23 cellular contexts compared by ENCODE assay signal in the genomic region with DNA sequence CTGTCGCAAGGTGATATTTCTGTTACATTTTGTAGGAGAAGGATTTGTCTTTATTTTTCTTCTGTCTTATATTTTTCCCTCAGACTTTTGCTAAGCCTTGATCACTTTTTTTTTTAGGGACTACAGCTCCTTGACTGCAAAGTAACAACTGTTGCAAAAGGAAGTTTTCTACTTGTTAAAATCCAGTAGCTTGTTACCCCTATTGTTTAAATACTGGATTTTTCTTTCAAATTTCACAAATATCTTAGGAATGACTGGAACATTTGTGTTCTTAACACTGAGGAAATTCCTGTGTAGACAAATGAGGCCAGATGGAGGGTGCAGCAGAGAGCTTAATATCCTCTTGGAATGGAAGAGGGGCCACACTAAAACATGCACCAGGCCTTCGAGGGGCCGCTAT. TPM values are rescaled to one million over a fixed set of nuclear protein-coding genes. Genes with fewer than 3 reads are reported as not detected.
"Had no signal": no experiment of that assay in that cellular context is flagged by ENCODE, and none has a peak within 500 bp of the region (broad histone marks: within the 10 kb centered on the region; RNA-seq: fewer than 3 reads in every experiment).

No MANE protein-coding gene starts in this region.

- H3K36me3 Mint-ChIP-seq: activated naive CD8-positive, alpha-beta T cell; naive thymus-derived CD4-positive, alpha-beta T cell; type B pancreatic cell had no signal

- H3K9me3 ChIP-seq: esophagus squamous epithelium, ovary, prostate gland, thoracic aorta, vagina had no signal

- ATAC-seq: left cardiac atrium; naive thymus-derived CD4-positive, alpha-beta T cell had no signal

- H3K36me3 ChIP-seq: esophagus squamous epithelium, ovary, prostate gland, thoracic aorta, vagina had no signal

- H3K79me2 ChIP-seq: hepatocyte had no signal

- H3K27ac ChIP-seq: coronary artery, esophagus squamous epithelium, hepatocyte, ovary, prostate gland, thoracic aorta, vagina had no signal

- H3K27me3 ChIP-seq: ovary, vagina had no signal

- H3K27ac Mint-ChIP-seq: activated CD4-positive, alpha-beta memory T cell treated with anti-CD3 and anti-CD28 coated beads, Interleukin-2, amount 10 ng/mL, durations not matched to agents 7 days and 5 days; activated CD4-positive, alpha-beta T cell treated with anti-CD3 and anti-CD28 coated beads, Interleukin-2, amount 10 ng/mL, durations not matched to agents 24 days and 14 days; activated naive CD8-positive, alpha-beta T cell; naive thymus-derived CD4-positive, alpha-beta T cell; type B pancreatic cell had no signal

- FAIRE-seq: bronchial epithelial cell, islet of Langerhans had no signal

- H3K4me1 ChIP-seq: prostate gland had no signal

- H3K4me3 Mint-ChIP-seq: activated CD4-positive, alpha-beta memory T cell treated with anti-CD3 and anti-CD28 coated beads, Interleukin-2, amount 10 ng/mL, durations not matched to agents 7 days and 5 days; activated CD4-positive, alpha-beta T cell treated with anti-CD3 and anti-CD28 coated beads, Interleukin-2, amount 10 ng/mL, durations not matched to agents 24 days and 14 days; activated naive CD8-positive, alpha-beta T cell; naive thymus-derived CD4-positive, alpha-beta T cell had no signal

- H3K9me3 Mint-ChIP-seq: activated CD4-positive, alpha-beta memory T cell treated with anti-CD3 and anti-CD28 coated beads, Interleukin-2, amount 10 ng/mL, durations not matched to agents 7 days and 5 days; activated CD4-positive, alpha-beta T cell treated with anti-CD3 and anti-CD28 coated beads, Interleukin-2, amount 10 ng/mL, durations not matched to agents 24 days and 14 days; type B pancreatic cell had no signal

- DNase-seq: activated CD4-positive, alpha-beta memory T cell treated with anti-CD3 and anti-CD28 coated beads, Interleukin-2, amount 10 ng/mL, durations not matched to agents 7 days and 5 days; activated CD4-positive, alpha-beta T cell treated with anti-CD3 and anti-CD28 coated beads, Interleukin-2, amount 10 ng/mL, durations not matched to agents 24 days and 14 days; activated gamma-delta T cell treated with Interleukin-2 at 50 U/mL for 16 hours; esophagus squamous epithelium; foreskin fibroblast; glutamatergic neuron; left cardiac atrium; mesendoderm; naive thymus-derived CD4-positive, alpha-beta T cell; ovary; stimulated activated CD4-positive, alpha-beta T cell treated with anti-CD3 and anti-CD28 coated beads, Interleukin-4, amount 100 ng/mL, for 24 hours; stimulated activated naive CD4-positive, alpha-beta T cell treated with Interleukin-2 at 50 U/mL for 16 hours had no signal

- H3K4me3 ChIP-seq: coronary artery, esophagus squamous epithelium, hepatocyte, ovary, prostate gland, thoracic aorta, vagina had no signal

- H2AFZ ChIP-seq: hepatocyte had no signal

RNA-seq across cellular contexts. Expression of gene PGPEP1L, which starts 3.2 kb away (rescaled TPM):
- total RNA-seq: activated CD4-positive, alpha-beta memory T cell treated with anti-CD3 and anti-CD28 coated beads, Interleukin-2, amount 10 ng/mL, durations not matched to agents 7 days and 5 days; activated CD4-positive, alpha-beta T cell treated with anti-CD3 and anti-CD28 coated beads, Interleukin-2, amount 10 ng/mL, durations not matched to agents 24 days and 14 days; bronchial epithelial cell; esophagus squamous epithelium; hepatocyte; liver; naive thymus-derived CD4-positive, alpha-beta T cell; ovary; T-helper 2 cell treated with Interferon-gamma antibody and Interleukin-4, amounts not matched to agents 100 ng/mL and 5 ng/mL, for 36 hours; vagina had no signal
- polyA plus RNA-seq: hepatocyte; liver; naive thymus-derived CD4-positive, alpha-beta T cell had no signal
